In the genomic region with DNA sequence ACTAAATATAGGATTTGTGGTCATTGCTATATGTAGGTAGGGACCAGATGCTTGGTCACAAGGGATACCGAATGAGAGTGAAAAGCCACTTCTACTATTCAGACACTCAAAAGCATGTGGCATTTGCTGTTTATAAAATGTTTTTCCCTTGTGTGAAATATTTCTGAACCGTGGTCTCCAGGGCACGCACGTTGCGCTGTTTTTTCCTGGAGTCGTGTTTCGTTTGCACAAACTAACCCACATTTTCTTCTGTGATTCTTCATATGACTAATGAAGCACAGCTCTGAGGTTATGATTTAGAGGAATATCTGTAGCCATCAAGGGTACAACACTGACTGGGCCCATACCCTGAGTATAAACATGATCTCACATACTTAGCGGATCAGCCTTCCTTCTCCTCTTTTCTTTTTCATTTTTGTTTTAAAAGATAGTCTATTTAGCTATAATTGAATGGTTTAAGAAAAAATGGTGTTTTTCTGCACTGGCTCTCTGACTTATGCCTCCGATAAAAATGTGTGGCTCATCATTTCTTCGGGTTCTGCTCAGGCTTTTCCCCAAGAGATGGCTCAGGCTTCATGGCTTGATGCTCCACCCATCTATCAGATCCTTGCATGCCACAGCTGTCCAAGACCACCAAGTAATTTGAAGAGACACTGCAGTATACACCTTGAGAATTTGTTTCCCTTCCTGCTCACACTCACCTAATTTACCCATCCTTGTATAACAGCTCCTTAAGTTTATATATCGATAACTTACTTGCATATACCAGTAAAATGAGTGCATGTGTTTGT, we compare ENCODE assay signal across 11 cellular contexts. TPM values are rescaled to one million over a fixed set of nuclear protein-coding genes. Genes with fewer than 3 reads are reported as not detected.
DNase-seq lines count a peak whose midpoint lies in the region; ATAC-seq, FAIRE-seq and TF ChIP-seq lines count a peak whose summit lies in the region.
"Had no signal": no experiment of that assay in that cellular context is flagged by ENCODE, and none has a peak within 500 bp of the region (broad histone marks: within the 10 kb centered on the region; RNA-seq: fewer than 3 reads in every experiment).

No MANE protein-coding gene starts in this region.

- DNase-seq in activated T-cell treated with anti-CD3 and anti-CD28 coated beads, Interleukin-2, amount 50 U/mL, for 48 hours, result peak; percentile 74 to 79
- DNase-seq in upper lobe of left lung (no peak), NCI-H1417 (lab: John Stamatoyannopoulos, UW) (no peak), NCI-H187 (lab: John Stamatoyannopoulos, UW) (no peak), HTR-8/SVneo (ENCODE audit: insufficient read length, low spot score) (no peak)
- DNase-seq: body of pancreas, C1 segment of cervical spinal cord, ovary had no signal

- peaks cover 0 to 16% (median 5%) of the 10 kb centered on the region in 11 experiments; a peak in 8 of 22 replicates for H3K9me3 ChIP-seq in BLaER1 treated with 17β-estradiol and CSF1 and Interleukin-3, amounts not matched to agents 10 nM and 100 nM (replicated peaks in 1 of 11)
- H3K9me3 ChIP-seq in upper lobe of left lung, result no peaks in the 10 kb centered on the region
- H3K9me3 ChIP-seq: body of pancreas, ovary had no signal

- TF ChIP-seq POLR2A in upper lobe of left lung (IDR thresholded peaks at IDR 0.05), result no peak

- H3K4me2 ChIP-seq in BLaER1 treated with 17β-estradiol and CSF1 and Interleukin-3, amounts not matched to agents 10 nM and 100 nM, result peak overlapping the region; percentile 66 to 84 (median 78)

- no peaks in the 10 kb centered on the region for H3K36me3 ChIP-seq in BLaER1 treated with 17β-estradiol and CSF1 and Interleukin-3, amounts not matched to agents 10 nM and 100 nM
- no peaks in the 10 kb centered on the region for H3K36me3 ChIP-seq in upper lobe of left lung
- H3K36me3 ChIP-seq: ovary had no signal

- peak overlapping the region in 9 of 11 experiments; percentile 4 to 82 (median 59); a peak in 16 of 22 replicates for H3K9ac ChIP-seq in BLaER1 treated with 17β-estradiol and CSF1 and Interleukin-3, amounts not matched to agents 10 nM and 100 nM

- no peak for TF ChIP-seq CTCF in upper lobe of left lung (IDR thresholded peaks at IDR 0.05)

- no peaks in the 10 kb centered on the region for H4K20me1 ChIP-seq in BLaER1 treated with 17β-estradiol and CSF1 and Interleukin-3, amounts not matched to agents 10 nM and 100 nM

- peak overlapping the region in 7 of 10 experiments; percentile 22 to 42 (median 40); a peak in 10 of 20 replicates for H3K4me3 ChIP-seq in BLaER1 treated with 17β-estradiol and CSF1 and Interleukin-3, amounts not matched to agents 10 nM and 100 nM
- H3K4me3 ChIP-seq in upper lobe of left lung, result no peak overlapping the region
- H3K4me3 ChIP-seq: body of pancreas, ovary had no signal

- peaks cover 51 to 100% (median 97%) of the 10 kb centered on the region in 10 experiments for H3K4me1 ChIP-seq in BLaER1 treated with 17β-estradiol and CSF1 and Interleukin-3, amounts not matched to agents 10 nM and 100 nM
- no peaks in the 10 kb centered on the region for H3K4me1 ChIP-seq in upper lobe of left lung
- H3K4me1 ChIP-seq: body of pancreas had no signal

- TF ChIP-seq EP300 in upper lobe of left lung (IDR thresholded peaks at IDR 0.05), result no peak

- ATAC-seq in GM19372 (IDR thresholded peaks at IDR 0.05; ENCODE audit: low read depth, unreplicated experiment), result peak; percentile 65
- ATAC-seq in HG03064 (IDR thresholded peaks at IDR 0.05; ENCODE audit: low read depth, unreplicated experiment), result peak; percentile 59
- no peak for ATAC-seq in upper lobe of left lung (ENCODE audit: low FRiP score in 2 of 2)
- ATAC-seq: body of pancreas had no signal

- 81 to 87% methylated on average over 11 of the region's 11 CpGs for WGBS in upper lobe of left lung, 2 donors

- peak overlapping the region in 9 of 11 experiments; percentile 6 to 93 (median 76); a peak in 18 of 22 replicates for H3K27ac ChIP-seq in BLaER1 treated with 17β-estradiol and CSF1 and Interleukin-3, amounts not matched to agents 10 nM and 100 nM
- no peak overlapping the region for H3K27ac ChIP-seq in upper lobe of left lung
- H3K27ac ChIP-seq: body of pancreas, ovary had no signal

- no peaks in the 10 kb centered on the region for H3K27me3 ChIP-seq in BLaER1 treated with 17β-estradiol and CSF1 and Interleukin-3, amounts not matched to agents 10 nM and 100 nM
- H3K27me3 ChIP-seq in upper lobe of left lung, result no peaks in the 10 kb centered on the region
- H3K27me3 ChIP-seq: body of pancreas, ovary had no signal

- FAIRE-seq in HTR-8/SVneo (lab: Jason Lieb, UNC), result no peak

RNA-seq across cellular contexts. Expression of a gene that starts 59.9 kb away (rescaled TPM):
- total RNA-seq in upper lobe of left lung, result 10 to 100 TPM; 16.8 to 47.0 (median 38.5) TPM

Comparison
In these comparisons a context has a peak if more than half of its experiments do, and no peak if none do; other contexts are left out.
1. H3K27ac ChIP-seq: peak in BLaER1 treated with 17β-estradiol and CSF1 and Interleukin-3, amounts not matched to agents 10 nM and 100 nM (9 of 11); none in upper lobe of left lung (0 of 4).
2. H3K4me3 ChIP-seq: peak in BLaER1 treated with 17β-estradiol and CSF1 and Interleukin-3, amounts not matched to agents 10 nM and 100 nM (7 of 10); none in upper lobe of left lung (0 of 4).
3. ATAC-seq: peak in GM19372 (single experiment) and HG03064 (single experiment); none in upper lobe of left lung (0 of 2).
4. DNase-seq: peak in activated T-cell treated with anti-CD3 and anti-CD28 coated beads, Interleukin-2, amount 50 U/mL, for 48 hours (2 of 2); none in upper lobe of left lung (0 of 2), NCI-H1417 (0 of 3), NCI-H187 (0 of 2) and HTR-8/SVneo (single experiment).